1 cellular context compared by ENCODE assay signal in the genomic region with DNA sequence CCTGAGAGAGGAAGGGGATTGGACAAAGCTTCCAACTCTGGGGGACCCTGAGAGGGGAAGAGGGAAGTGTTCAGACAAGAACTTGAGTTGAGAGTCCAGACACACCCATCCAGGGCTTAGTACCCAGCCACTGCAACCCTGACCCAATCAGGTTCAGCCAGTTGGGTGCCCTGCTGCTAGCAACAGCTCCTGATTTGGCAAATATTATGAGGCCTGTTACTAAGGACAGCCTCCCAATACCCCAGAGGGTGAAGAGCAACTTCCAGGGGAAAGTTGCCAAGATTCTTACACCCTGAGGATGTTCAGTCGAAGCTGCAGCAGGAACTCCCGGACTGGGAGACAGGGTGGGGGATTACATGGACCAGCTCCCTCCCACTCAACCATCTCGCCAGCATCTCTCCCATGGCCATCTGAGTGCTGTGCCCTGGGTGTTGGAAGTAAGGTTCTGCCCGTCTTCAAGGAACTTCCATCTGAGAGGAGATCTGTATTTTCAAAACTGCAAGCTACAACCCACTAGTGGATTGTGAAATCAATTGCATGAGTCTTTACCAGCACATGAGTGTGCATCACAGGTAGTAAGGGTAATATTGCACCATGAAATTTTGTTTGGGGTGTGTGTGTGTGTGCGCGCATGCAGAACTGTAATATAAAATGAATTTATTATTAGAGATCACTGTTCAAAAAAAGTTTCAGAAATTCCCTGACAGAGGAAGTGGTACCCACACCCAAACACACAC.
TF ChIP-seq lines count a peak whose summit lies in the region.

No MANE protein-coding gene starts in this region.

TF ChIP-seq in HepG2, 621 proteins besides CTCF, POLR2A, EP300 and RAD21:
- TF ChIP-seq TOE1 (CRISPR knock-in tag; IDR thresholded peaks at IDR 0.05) (no peak), CEBPB (IDR thresholded peaks at IDR 0.05; ENCODE audit: borderline replicate concordance, low read depth, low read length) (0 out of 2 replicates have a peak, but pooled peaks have one; percentile 13)
